22 cellular contexts compared by ENCODE assay signal in genomic region chr12:24011927-24012326, GRCh38.
"Had no signal": no experiment of that assay in that cellular context is flagged by ENCODE, and none has a peak within 500 bp of the region (broad histone marks: within the 10 kb centered on the region; RNA-seq: fewer than 3 reads in every experiment).

No MANE protein-coding gene starts in this region.

- ATAC-seq: naive thymus-derived CD8-positive, alpha-beta T cell; pancreas; right cardiac atrium; stimulated activated effector memory CD8-positive, alpha-beta T cell treated with anti-CD3 and anti-CD28 coated beads, Interleukin-12 subunit alpha, Interleukin-12 subunit beta, amount 100 ng/mL, for 72 hours; stimulated activated naive CD8-positive, alpha-beta T cell treated with anti-CD3 and anti-CD28 coated beads, Interleukin-15, amount 100 ng/mL, for 72 hours had no signal

- FAIRE-seq: pancreas, small intestine had no signal

- H3K79me2 ChIP-seq: hepatocyte had no signal

- H3K4me2 ChIP-seq: hepatocyte had no signal

- H3K9me3 ChIP-seq: left ventricle myocardium inferior, pancreas, prostate gland, sigmoid colon, spleen, transverse colon, upper lobe of left lung, vagina had no signal

- H3K36me3 ChIP-seq: left ventricle myocardium inferior, pancreas, prostate gland, sigmoid colon, spleen, transverse colon, upper lobe of left lung, vagina had no signal

- H3K4me1 ChIP-seq: left ventricle myocardium inferior, pancreas, prostate gland, sigmoid colon, spleen, transverse colon, upper lobe of left lung, vagina had no signal

- H2AFZ ChIP-seq: hepatocyte had no signal

- H3K27ac ChIP-seq: hepatocyte, left ventricle myocardium inferior, pancreas, prostate gland, sigmoid colon, spleen, transverse colon, upper lobe of left lung, vagina had no signal

- H3K27me3 ChIP-seq: hepatocyte, pancreas, sigmoid colon, spleen, transverse colon, upper lobe of left lung, vagina had no signal

- H3K4me3 ChIP-seq: hepatocyte, left ventricle myocardium inferior, lung, pancreas, prostate gland, sigmoid colon, spleen, transverse colon, upper lobe of left lung, vagina had no signal

- DNase-seq: islet precursor cell; left ventricle myocardium inferior; naive thymus-derived CD8-positive, alpha-beta T cell; nucleus accumbens; pancreas; posterior cingulate gyrus; retina; right cardiac atrium; sigmoid colon; small intestine; spleen; stimulated activated CD4-positive, alpha-beta T cell treated with anti-CD3 and anti-CD28 coated beads, Interleukin-4, amount 100 ng/mL, for 24 hours; stimulated activated naive CD4-positive, alpha-beta T cell treated with Interleukin-2 at 50 U/mL for 16 hours; stimulated activated naive CD8-positive, alpha-beta T cell treated with anti-CD3 and anti-CD28 coated beads, Interleukin-15, amount 100 ng/mL, for 72 hours; substantia nigra; transverse colon; upper lobe of left lung had no signal
